10 cellular contexts compared by ENCODE assay signal in genomic region chr6:139588734-139589418, GRCh38.
DNase-seq lines count a peak whose midpoint lies in the region; ATAC-seq and TF ChIP-seq lines count a peak whose summit lies in the region.
"Had no signal": no experiment of that assay in that cellular context is flagged by ENCODE, and none has a peak within 500 bp of the region (broad histone marks: within the 10 kb centered on the region; RNA-seq: fewer than 3 reads in every experiment).

No MANE protein-coding gene starts in this region.

- CTCF ChIA-PET in BJ (lab: Yijun Ruan, JAX), result interaction anchor here (0.6 kb wide), 1 partner anchor 502 kb away, joined by 3 read pairs; no protein-coding TSS in a partner anchor
- CTCF ChIA-PET in activated CD8-positive, alpha-beta T cell treated with anti-CD3 and anti-CD28 coated beads, Interleukin-2, amount 10 ng/mL, durations not matched to agents 7 days and 5 days (lab: Charles Lee), result no interaction called here

- no peak for ATAC-seq in T-helper 17 cell
- no peak for ATAC-seq in activated CD8-positive, alpha-beta T cell treated with anti-CD3 and anti-CD28 coated beads, Interleukin-2, amount 10 ng/mL, durations not matched to agents 7 days and 5 days
- ATAC-seq: naive thymus-derived CD4-positive, alpha-beta T cell had no signal

- no peaks in the 10 kb centered on the region for H3K9me3 ChIP-seq in T-helper 17 cell (ENCODE audit: control insufficient read depth, low read length, poor library complexity, severe bottlenecking)

- peaks cover 62% of the 10 kb centered on the region for H3K4me1 Mint-ChIP-seq in nephron progenitor cell
- peaks cover 5% of the 10 kb centered on the region for H3K4me1 Mint-ChIP-seq in T-helper 17 cell
- no peaks in the 10 kb centered on the region for H3K4me1 Mint-ChIP-seq in activated CD8-positive, alpha-beta T cell treated with anti-CD3 and anti-CD28 coated beads, Interleukin-2, amount 10 ng/mL, durations not matched to agents 7 days and 5 days (ENCODE audit: low read depth)

- peak overlapping the region; percentile 36 for H3K27ac ChIP-seq in caudate nucleus (ENCODE audit: low read depth, low read length)

- H3K36me3 Mint-ChIP-seq in nephron progenitor cell (ENCODE audit: low read depth), result no peaks in the 10 kb centered on the region
- H3K36me3 Mint-ChIP-seq in T-helper 17 cell (ENCODE audit: low read depth), result peaks cover 2% of the 10 kb centered on the region
- no peaks in the 10 kb centered on the region for H3K36me3 Mint-ChIP-seq in activated CD8-positive, alpha-beta T cell treated with anti-CD3 and anti-CD28 coated beads, Interleukin-2, amount 10 ng/mL, durations not matched to agents 7 days and 5 days (ENCODE audit: low read depth)

- peak overlapping the region; percentile 93 for H3K27ac Mint-ChIP-seq in nephron progenitor cell
- H3K27ac Mint-ChIP-seq in T-helper 17 cell, result no peak overlapping the region
- no peak overlapping the region for H3K27ac Mint-ChIP-seq in activated CD8-positive, alpha-beta T cell treated with anti-CD3 and anti-CD28 coated beads, Interleukin-2, amount 10 ng/mL, durations not matched to agents 7 days and 5 days
- H3K27ac Mint-ChIP-seq: CD4-positive, alpha-beta T cell; naive thymus-derived CD4-positive, alpha-beta T cell had no signal

- TF ChIP-seq CTCF in BJ (IDR thresholded peaks at IDR 0.05; ENCODE audit: insufficient read depth, low read depth, low read length) (no peak), nephron progenitor cell (IDR thresholded peaks at IDR 0.05) (no peak)

- no peaks in the 10 kb centered on the region for H3K9me3 Mint-ChIP-seq in nephron progenitor cell
- H3K9me3 Mint-ChIP-seq in activated CD8-positive, alpha-beta T cell treated with anti-CD3 and anti-CD28 coated beads, Interleukin-2, amount 10 ng/mL, durations not matched to agents 7 days and 5 days (ENCODE audit: insufficient read depth), result no peaks in the 10 kb centered on the region
- H3K9me3 Mint-ChIP-seq: CD4-positive, alpha-beta T cell; naive thymus-derived CD4-positive, alpha-beta T cell had no signal

- DNase-seq in BJ (ENCODE audit: low read depth) (peak; percentile 31), NCI-H146 treated with DMSO at 0.1 percent for 48 hours (lab: John Stamatoyannopoulos, UW; ENCODE audit: unreplicated experiment) (peak; percentile 74), caudate nucleus (lab: John Stamatoyannopoulos, UW) (peak in 1 of 61 donors; percentile 52), nephron progenitor cell (no peak), T-helper 17 cell (no peak), activated T-cell treated with anti-CD3 and anti-CD28 coated beads for 4 hours (no peak)
- DNase-seq in stimulated activated naive CD4-positive, alpha-beta T cell (lab: John Stamatoyannopoulos, UW), result no peak
- no peak for DNase-seq in activated CD8-positive, alpha-beta T cell treated with anti-CD3 and anti-CD28 coated beads, Interleukin-2, amount 10 ng/mL, durations not matched to agents 7 days and 5 days
- DNase-seq: CD4-positive, alpha-beta T cell; naive thymus-derived CD4-positive, alpha-beta T cell had no signal

- H3K36me3 ChIP-seq in BJ (ENCODE audit: control insufficient read depth, insufficient read depth, low read length), result no peaks in the 10 kb centered on the region

- H3K4me3 Mint-ChIP-seq in nephron progenitor cell, result no peak overlapping the region
- no peak overlapping the region for H3K4me3 Mint-ChIP-seq in T-helper 17 cell
- H3K4me3 Mint-ChIP-seq in activated CD8-positive, alpha-beta T cell treated with anti-CD3 and anti-CD28 coated beads, Interleukin-2, amount 10 ng/mL, durations not matched to agents 7 days and 5 days, result no peak overlapping the region
- H3K4me3 Mint-ChIP-seq: CD4-positive, alpha-beta T cell; naive thymus-derived CD4-positive, alpha-beta T cell had no signal

- H3K27me3 ChIP-seq in BJ (ENCODE audit: control insufficient read depth, insufficient read depth, low read length), result no peaks in the 10 kb centered on the region

- POLR2A ChIA-PET in BJ (lab: Charles Lee), result interaction anchor here (0.6 to 2.3 kb wide), 4 partner anchors 99 to 219 kb away, joined by 4 to 26 read pairs (median 5); partner anchors contain the start of gene CITED2
- POLR2A ChIA-PET in activated CD8-positive, alpha-beta T cell treated with anti-CD3 and anti-CD28 coated beads, Interleukin-2, amount 10 ng/mL, durations not matched to agents 7 days and 5 days (lab: Charles Lee), result no interaction called here

- no peak overlapping the region for H3K4me3 ChIP-seq in BJ (ENCODE audit: low read depth, low read length)

- H3K27me3 Mint-ChIP-seq in nephron progenitor cell (ENCODE audit: low read depth, poor library complexity) (no peaks in the 10 kb centered on the region), T-helper 17 cell (no peaks in the 10 kb centered on the region)
- peaks cover 24% of the 10 kb centered on the region for H3K27me3 Mint-ChIP-seq in activated CD8-positive, alpha-beta T cell treated with anti-CD3 and anti-CD28 coated beads, Interleukin-2, amount 10 ng/mL, durations not matched to agents 7 days and 5 days (ENCODE audit: low read depth)

Comparison
In these comparisons a context has a peak if more than half of its experiments do, and no peak if none do; other contexts are left out.
1. DNase-seq: peak in BJ (single experiment) and NCI-H146 treated with DMSO at 0.1 percent for 48 hours (single experiment); none in nephron progenitor cell (single experiment), T-helper 17 cell (0 of 3), stimulated activated naive CD4-positive, alpha-beta T cell (0 of 6), activated CD8-positive, alpha-beta T cell treated with anti-CD3 and anti-CD28 coated beads, Interleukin-2, amount 10 ng/mL, durations not matched to agents 7 days and 5 days (single experiment) and activated T-cell treated with anti-CD3 and anti-CD28 coated beads for 4 hours (single experiment).